7 cellular contexts compared by ENCODE assay signal in genomic region chr12:2752676-2753371, GRCh38. TPM values are rescaled to one million over a fixed set of nuclear protein-coding genes. Genes with fewer than 3 reads are reported as not detected.
DNase-seq lines count a peak whose midpoint lies in the region; ATAC-seq lines count a peak whose summit lies in the region.

No MANE protein-coding gene starts in this region.

- peak overlapping the region; percentile 4; the same call in 1 of the 2 replicates for H3K4me3 ChIP-seq in H7 (ENCODE audit: insufficient read depth, low read depth, low read length)
- no peak overlapping the region for H3K4me3 ChIP-seq in neuronal stem cell (ENCODE audit: low read length in 2 of 2)

- WGBS in neuronal stem cell (ENCODE audit: extremely low coverage in 2 of 2, insufficient read length in 2 of 2, insufficient replicate concordance in 1 of 2), 2 donors = no CpG with 5 or more reads among the region's 58 CpGs

- H2BK5ac ChIP-seq in neuronal stem cell (ENCODE audit: low read length) = no peak overlapping the region

- H3K4ac ChIP-seq in neuronal stem cell (ENCODE audit: low read length) = no peak overlapping the region

- H3K23ac ChIP-seq in neuronal stem cell (ENCODE audit: low read depth, low read length, poor library complexity) = peak overlapping the region; percentile 78

- H2BK15ac ChIP-seq in neuronal stem cell (ENCODE audit: low read length) = no peak overlapping the region

- H3K27me3 Mint-ChIP-seq in activated T-helper 17 cell treated with anti-CD3 and anti-CD28 coated beads, Interleukin-2, amount 50 U/mL, for 72 hours = peaks cover 42% of the 10 kb centered on the region
- peaks cover 39% of the 10 kb centered on the region for H3K27me3 Mint-ChIP-seq in stimulated activated naive CD8-positive, alpha-beta T cell treated with anti-CD3 and anti-CD28 coated beads, Interleukin-15, amount 100 ng/mL, for 72 hours

- no peak overlapping the region for H3K27ac ChIP-seq in neuronal stem cell (replicated peaks; ENCODE audit: low read length)

- H2BK12ac ChIP-seq in neuronal stem cell (ENCODE audit: low read length) = no peak overlapping the region

- DNase-seq in H7 = peak; percentile 94
- DNase-seq in RKO (ENCODE audit: low spot score) = peak; percentile 80
- DNase-seq in fibroblast of the conjunctiva (ENCODE audit: low read depth) = peak; percentile 20
- DNase-seq in neuronal stem cell (ENCODE audit: low spot score) = peak; percentile 92
- peak; percentile 73 to 80 for DNase-seq in stimulated activated naive CD8-positive, alpha-beta T cell treated with anti-CD3 and anti-CD28 coated beads, Interleukin-15, amount 100 ng/mL, for 72 hours
- DNase-seq in NCI-H1694 (lab: John Stamatoyannopoulos, UW) = no peak

- peaks cover 6% of the 10 kb centered on the region for H3K9me3 Mint-ChIP-seq in activated T-helper 17 cell treated with anti-CD3 and anti-CD28 coated beads, Interleukin-2, amount 50 U/mL, for 72 hours
- H3K9me3 Mint-ChIP-seq in stimulated activated naive CD8-positive, alpha-beta T cell treated with anti-CD3 and anti-CD28 coated beads, Interleukin-15, amount 100 ng/mL, for 72 hours = peaks cover 0 to 18% of the 10 kb centered on the region in 2 donors

- H3K14ac ChIP-seq in neuronal stem cell (ENCODE audit: low read length) = no peak overlapping the region

- peaks cover 8% of the 10 kb centered on the region for H3K4me1 Mint-ChIP-seq in activated T-helper 17 cell treated with anti-CD3 and anti-CD28 coated beads, Interleukin-2, amount 50 U/mL, for 72 hours
- peaks cover 5% of the 10 kb centered on the region for H3K4me1 Mint-ChIP-seq in stimulated activated naive CD8-positive, alpha-beta T cell treated with anti-CD3 and anti-CD28 coated beads, Interleukin-15, amount 100 ng/mL, for 72 hours

- peak overlapping the region; percentile 90 for H3K18ac ChIP-seq in neuronal stem cell (ENCODE audit: low read length)

- no peak overlapping the region for H4K8ac ChIP-seq in neuronal stem cell (ENCODE audit: low read depth, low read length)

- no peak overlapping the region for H2BK120ac ChIP-seq in neuronal stem cell (ENCODE audit: low read depth, low read length)

- H3K27ac Mint-ChIP-seq in activated T-helper 17 cell treated with anti-CD3 and anti-CD28 coated beads, Interleukin-2, amount 50 U/mL, for 72 hours = no peak overlapping the region
- H3K27ac Mint-ChIP-seq in stimulated activated naive CD8-positive, alpha-beta T cell treated with anti-CD3 and anti-CD28 coated beads, Interleukin-15, amount 100 ng/mL, for 72 hours = no peak overlapping the region

- no peak overlapping the region for H4K91ac ChIP-seq in neuronal stem cell (ENCODE audit: low read depth, low read length, poor library complexity)

- H3K4me1 ChIP-seq in neuronal stem cell (ENCODE audit: control insufficient read depth in 2 of 2, insufficient read depth in 1 of 2, low read depth in 1 of 2, low read length in 2 of 2) = peaks cover 0 to 7% of the 10 kb centered on the region in 2 donors

- no peaks in the 10 kb centered on the region for H3K9me3 ChIP-seq in neuronal stem cell (replicated peaks in 1 of 2; ENCODE audit: control insufficient read depth in 2 of 2, insufficient read depth in 1 of 2, low read depth in 1 of 2, low read length in 2 of 2)

- no peak overlapping the region for H2AK5ac ChIP-seq in neuronal stem cell (ENCODE audit: low read depth, low read length)

- peaks cover 10% of the 10 kb centered on the region for H3K27me3 ChIP-seq in H7 (ENCODE audit: control insufficient read depth, insufficient read depth, low read length)
- H3K27me3 ChIP-seq in neuronal stem cell (ENCODE audit: control insufficient read depth in 3 of 3, insufficient read depth in 3 of 3, low read depth in 1 of 3, low read length in 3 of 3) = peaks cover 0 to 16% (median 7%) of the 10 kb centered on the region in 3 experiments

- H3K4me3 Mint-ChIP-seq in activated T-helper 17 cell treated with anti-CD3 and anti-CD28 coated beads, Interleukin-2, amount 50 U/mL, for 72 hours = no peak overlapping the region
- H3K4me3 Mint-ChIP-seq in stimulated activated naive CD8-positive, alpha-beta T cell treated with anti-CD3 and anti-CD28 coated beads, Interleukin-15, amount 100 ng/mL, for 72 hours = no peak overlapping the region

- H3K79me1 ChIP-seq in neuronal stem cell (ENCODE audit: low read depth, low read length) = no peaks in the 10 kb centered on the region

- peak overlapping the region; percentile 23 for H3K4me2 ChIP-seq in neuronal stem cell (ENCODE audit: insufficient read depth, low read length, poor library complexity, severe bottlenecking)

- no peaks in the 10 kb centered on the region for H3K36me3 ChIP-seq in H7 (replicated peaks; ENCODE audit: control insufficient read depth, insufficient read depth, low read length)
- no peaks in the 10 kb centered on the region for H3K36me3 ChIP-seq in neuronal stem cell (replicated peaks in 1 of 2; ENCODE audit: control insufficient read depth in 2 of 2, insufficient read depth in 2 of 2, low read length in 2 of 2)

- no peaks in the 10 kb centered on the region for H3K36me3 Mint-ChIP-seq in activated T-helper 17 cell treated with anti-CD3 and anti-CD28 coated beads, Interleukin-2, amount 50 U/mL, for 72 hours (ENCODE audit: low read depth)

- no peak overlapping the region for H3K9ac ChIP-seq in neuronal stem cell (ENCODE audit: low read depth, low read length, poor library complexity)

- peak; percentile 80 for ATAC-seq in activated T-helper 17 cell treated with anti-CD3 and anti-CD28 coated beads, Interleukin-2, amount 50 U/mL, for 72 hours (replicated peaks)
- ATAC-seq in stimulated activated naive CD8-positive, alpha-beta T cell treated with anti-CD3 and anti-CD28 coated beads, Interleukin-15, amount 100 ng/mL, for 72 hours = peak; percentile 96

- no peak overlapping the region for H2AFZ ChIP-seq in neuronal stem cell (ENCODE audit: low read length)

RNA-seq across cellular contexts. Expression of gene FKBP4, which starts 41.9 kb away (rescaled TPM):
- 143 and 147 TPM in 2 replicates for total RNA-seq in H7 (2014; rRNA removed; shearing (Covaris generic))
- 100 to 1,000 TPM in 1 of 2 donors, 10 to 100 TPM in 1; 78.9 to 166 TPM for total RNA-seq in activated T-helper 17 cell treated with anti-CD3 and anti-CD28 coated beads, Interleukin-2, amount 50 U/mL, for 72 hours
- 49.0 TPM for polyA plus RNA-seq in neuronal stem cell (2013, experiment 1 of 2)
- polyA plus RNA-seq in neuronal stem cell (2013, experiment 2 of 2) = 45.6 TPM

RNA-seq across cellular contexts. Expression of gene ITFG2, which starts 59.6 kb away (rescaled TPM):
- total RNA-seq in H7 (2014; rRNA removed; shearing (Covaris generic)) = 11.8 and 20.5 TPM in 2 replicates
- 10 to 100 TPM; 34.8 to 43.8 TPM for total RNA-seq in activated T-helper 17 cell treated with anti-CD3 and anti-CD28 coated beads, Interleukin-2, amount 50 U/mL, for 72 hours
- polyA plus RNA-seq in neuronal stem cell (2013, experiment 1 of 2) = 9.9 TPM
- 10.7 TPM for polyA plus RNA-seq in neuronal stem cell (2013, experiment 2 of 2)
